30 cellular contexts compared by ENCODE assay signal in genomic region chr14:53710615-53711014, GRCh38.
"Had no signal": no experiment of that assay in that cellular context is flagged by ENCODE, and none has a peak within 500 bp of the region (broad histone marks: within the 10 kb centered on the region; RNA-seq: fewer than 3 reads in every experiment).

No MANE protein-coding gene starts in this region.

- H3K4me3 Mint-ChIP-seq: activated naive CD4-positive, alpha-beta T cell treated with anti-CD3 and anti-CD28 coated beads, Interleukin-2, amount 10 ng/mL, durations not matched to agents 7 days and 5 days; activated naive CD8-positive, alpha-beta T cell treated with anti-CD3 and anti-CD28 coated beads, Interleukin-2, amount 10 ng/mL, durations not matched to agents 7 days and 5 days; activated T-helper 1 cell treated with anti-CD3 and anti-CD28 coated beads, Interleukin-12 subunit alpha, Interleukin-12 subunit beta, Interleukin-2, Interleukin-4 antibody, amounts not matched to agents 30 ng/mL and 10 ng/mL and 1 ng/mL, durations not matched to agents 14 hours and 24 hours and 36 hours; brain; natural killer cell; neural progenitor cell had no signal

- H3K27me3 ChIP-seq: ascending aorta, esophagus muscularis mucosa, foreskin keratinocyte, heart right ventricle, left lung, neural progenitor cell, right atrium auricular region, testis, transverse colon had no signal

- H3K4me1 Mint-ChIP-seq: activated naive CD4-positive, alpha-beta T cell treated with anti-CD3 and anti-CD28 coated beads, Interleukin-2, amount 10 ng/mL, durations not matched to agents 7 days and 5 days; activated naive CD8-positive, alpha-beta T cell treated with anti-CD3 and anti-CD28 coated beads, Interleukin-2, amount 10 ng/mL, durations not matched to agents 7 days and 5 days; natural killer cell; neural progenitor cell had no signal

- H3K36me3 ChIP-seq: ascending aorta, esophagus muscularis mucosa, heart right ventricle, left lung, lower lobe of right lung, neural progenitor cell, right atrium auricular region, transverse colon had no signal

- H3K79me2 ChIP-seq: parathyroid adenoma had no signal

- DNase-seq: activated CD4-positive, alpha-beta T cell treated with anti-CD3 and anti-CD28 coated beads for 4 hours; activated CD4-positive, alpha-beta T cell treated with anti-CD3 and anti-CD28 coated beads, Interleukin-2, amount 50 U/mL, for 4 hours; activated CD8-positive, alpha-beta memory T cell treated with anti-CD3 and anti-CD28 coated beads for 24 hours; activated effector memory CD4-positive, alpha-beta T cell treated with anti-CD3 and anti-CD28 coated beads, Interleukin-2, amount 50 U/mL, for 16 hours; activated naive CD4-positive, alpha-beta T cell treated with anti-CD3 and anti-CD28 coated beads, Interleukin-2, amount 10 ng/mL, durations not matched to agents 7 days and 5 days; activated naive CD8-positive, alpha-beta T cell treated with anti-CD3 and anti-CD28 coated beads, Interleukin-2, amount 10 ng/mL, durations not matched to agents 7 days and 5 days; activated T-cell treated with anti-CD3 and anti-CD28 coated beads, Interleukin-2, amount 50 U/mL, for 1 hour; heart right ventricle; kidney glomerular epithelial cell; left lung; lower lobe of right lung; mesendoderm; natural killer cell; occipital lobe; psoas muscle; stimulated activated CD4-positive, alpha-beta T cell treated with anti-CD3 and anti-CD28 coated beads, Interleukin-15, amount 100 ng/mL, for 24 hours; stimulated activated CD4-positive, alpha-beta T cell treated with anti-CD3 and anti-CD28 coated beads, Interleukin-2, amount 100 ng/mL, for 24 hours; stimulated activated naive CD4-positive, alpha-beta T cell; T-helper 9 cell; testis; transverse colon had no signal

- H3K27me3 Mint-ChIP-seq: activated naive CD4-positive, alpha-beta T cell treated with anti-CD3 and anti-CD28 coated beads, Interleukin-2, amount 10 ng/mL, durations not matched to agents 7 days and 5 days; activated naive CD8-positive, alpha-beta T cell treated with anti-CD3 and anti-CD28 coated beads, Interleukin-2, amount 10 ng/mL, durations not matched to agents 7 days and 5 days had no signal

- H3K4me3 ChIP-seq: ascending aorta, esophagus muscularis mucosa, heart right ventricle, left lung, lower lobe of right lung, neural progenitor cell, psoas muscle, right atrium auricular region, testis, transverse colon had no signal

- H3K27ac ChIP-seq: ascending aorta, esophagus muscularis mucosa, foreskin keratinocyte, heart right ventricle, left lung, lower lobe of right lung, neural progenitor cell, parathyroid adenoma, psoas muscle, right atrium auricular region, testis, transverse colon, VCaP had no signal

- H3K36me3 Mint-ChIP-seq: activated naive CD4-positive, alpha-beta T cell treated with anti-CD3 and anti-CD28 coated beads, Interleukin-2, amount 10 ng/mL, durations not matched to agents 7 days and 5 days; activated naive CD8-positive, alpha-beta T cell treated with anti-CD3 and anti-CD28 coated beads, Interleukin-2, amount 10 ng/mL, durations not matched to agents 7 days and 5 days; brain; natural killer cell; neural progenitor cell had no signal

- H3K9ac ChIP-seq: neural progenitor cell, parathyroid adenoma had no signal

- H3K9me3 Mint-ChIP-seq: neural progenitor cell had no signal

- H3K9me3 ChIP-seq: ascending aorta, esophagus muscularis mucosa, lower lobe of right lung, psoas muscle, right atrium auricular region, testis, transverse colon had no signal

- H3K4me2 ChIP-seq: neural progenitor cell had no signal

- H3K27ac Mint-ChIP-seq: activated naive CD4-positive, alpha-beta T cell treated with anti-CD3 and anti-CD28 coated beads, Interleukin-2, amount 10 ng/mL, durations not matched to agents 7 days and 5 days; activated naive CD8-positive, alpha-beta T cell treated with anti-CD3 and anti-CD28 coated beads, Interleukin-2, amount 10 ng/mL, durations not matched to agents 7 days and 5 days; activated T-helper 1 cell treated with anti-CD3 and anti-CD28 coated beads, Interleukin-12 subunit alpha, Interleukin-12 subunit beta, Interleukin-2, Interleukin-4 antibody, amounts not matched to agents 30 ng/mL and 10 ng/mL and 1 ng/mL, durations not matched to agents 14 hours and 24 hours and 36 hours; brain; natural killer cell; neural progenitor cell had no signal

- H3K4me1 ChIP-seq: foreskin keratinocyte, left lung, neural progenitor cell, parathyroid adenoma, psoas muscle, testis had no signal

- H2AFZ ChIP-seq: neural progenitor cell, parathyroid adenoma had no signal
